In the genomic region with DNA sequence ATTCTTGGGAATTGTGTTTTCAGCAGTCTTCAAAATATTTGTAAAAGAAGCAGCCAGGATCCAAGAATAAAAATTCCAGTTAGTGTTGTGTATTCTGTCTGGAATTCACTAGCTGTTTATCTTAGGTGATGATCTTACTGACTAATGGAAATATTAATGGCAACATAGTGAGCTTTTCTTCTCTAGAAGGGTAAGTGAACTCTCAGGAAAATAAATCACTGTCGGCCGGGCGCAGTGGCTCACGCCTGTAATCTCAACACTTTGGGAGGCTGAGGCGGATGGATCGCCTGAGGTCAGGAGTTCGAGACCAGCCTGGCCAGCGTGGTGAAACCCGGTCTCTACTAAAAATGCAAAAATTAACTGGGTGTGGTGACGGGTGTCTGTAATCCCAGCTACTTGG, we compare ENCODE assay signal across 12 cellular contexts.
DNase-seq lines count a peak whose midpoint lies in the region; ATAC-seq and TF ChIP-seq lines count a peak whose summit lies in the region.
"Had no signal": no experiment of that assay in that cellular context is flagged by ENCODE, and none has a peak within 500 bp of the region (broad histone marks: within the 10 kb centered on the region; RNA-seq: fewer than 3 reads in every experiment).

No MANE protein-coding gene starts in this region.

- no peaks in the 10 kb centered on the region for H3K9me3 ChIP-seq in esophagus squamous epithelium
- no peaks in the 10 kb centered on the region for H3K9me3 ChIP-seq in upper lobe of left lung
- H3K9me3 ChIP-seq: A549 had no signal

- POLR2A ChIA-PET in AG04449 (lab: Yijun Ruan, JAX): interaction anchor here (0.7 to 1.2 kb wide), 3 partner anchors 49 to 180 kb away, joined by 4 to 5 read pairs (median 5); partner anchors contain the start of genes KIF1B, LZIC and NMNAT1

- peak; percentile 44 for DNase-seq in AG04449 (ENCODE audit: low read depth, low spot score)
- DNase-seq in NCI-H226: peak; percentile 47
- DNase-seq in esophagus squamous epithelium (lab: John Stamatoyannopoulos, UW): no peak
- no peak for DNase-seq in osteocyte (ENCODE audit: extremely low spot score, unreplicated experiment)
- no peak for DNase-seq in DMS 273 treated with DMSO at 0.1 percent for 48 hours (lab: John Stamatoyannopoulos, UW)
- DNase-seq in upper lobe of left lung: no peak
- DNase-seq: activated CD4-positive, alpha-beta T cell treated with anti-CD3 and anti-CD28 coated beads, Interleukin-2, amount 50 U/mL, for 1 hour; DMS53; T-cell had no signal

- H3K27ac Mint-ChIP-seq in osteocyte (ENCODE audit: unreplicated experiment): peak overlapping the region; percentile 97
- H3K27ac Mint-ChIP-seq: T-cell had no signal

- no peak for TF ChIP-seq EP300 in upper lobe of left lung (IDR thresholded peaks at IDR 0.05)

- H3K27me3 ChIP-seq in esophagus squamous epithelium (no peaks in the 10 kb centered on the region), upper lobe of left lung (no peaks in the 10 kb centered on the region)

- H3K27ac ChIP-seq in esophagus squamous epithelium (peak overlapping the region in 3 of 4 donors; percentile 22 to 54 (median 28)), upper lobe of left lung (no peak overlapping the region)
- H3K27ac ChIP-seq: A549 had no signal

- peaks cover 14% of the 10 kb centered on the region for H3K4me1 Mint-ChIP-seq in osteocyte (ENCODE audit: unreplicated experiment)
- H3K4me1 Mint-ChIP-seq: T-cell had no signal

- H3K4me1 ChIP-seq in esophagus squamous epithelium (peaks cover 0 to 7% (median 0%) of the 10 kb centered on the region in 3 donors), upper lobe of left lung (no peaks in the 10 kb centered on the region)
- H3K4me1 ChIP-seq: A549 had no signal

- H3K27me3 Mint-ChIP-seq in osteocyte (ENCODE audit: unreplicated experiment): no peaks in the 10 kb centered on the region
- H3K27me3 Mint-ChIP-seq: T-cell had no signal

- intact Hi-C loops in esophagus squamous epithelium (cut with DNase I): no loop called here

- no peak overlapping the region for H3K4me3 ChIP-seq in AG04449 (ENCODE audit: low read depth, low read length)
- no peak overlapping the region for H3K4me3 ChIP-seq in esophagus squamous epithelium
- H3K4me3 ChIP-seq in upper lobe of left lung: no peak overlapping the region
- H3K4me3 ChIP-seq: A549 had no signal

- no peak for ATAC-seq in GM19328 (IDR thresholded peaks at IDR 0.05; ENCODE audit: unreplicated experiment)
- ATAC-seq in HG02870 (IDR thresholded peaks at IDR 0.05; ENCODE audit: unreplicated experiment): no peak
- no peak for ATAC-seq in upper lobe of left lung (ENCODE audit: low FRiP score in 2 of 2)
- ATAC-seq: A549, T-cell had no signal

- peak overlapping the region; percentile 22 for H3K4me3 Mint-ChIP-seq in osteocyte (ENCODE audit: unreplicated experiment)
- H3K4me3 Mint-ChIP-seq: T-cell had no signal

- 67 to 87% methylated on average over 8 to 9 of the region's 10 CpGs for WGBS in esophagus squamous epithelium, 2 donors
- 85 to 89% methylated on average over 10 of the region's 10 CpGs for WGBS in upper lobe of left lung, 2 donors

- CTCF ChIA-PET in AG04449 (lab: Yijun Ruan, JAX): interaction anchor here (0.8 to 2.4 kb wide), 9 partner anchors 13 to 306 kb away, joined by 3 to 14 read pairs (median 4); partner anchors contain the start of gene KIF1B

- TF ChIP-seq POLR2A in esophagus squamous epithelium (IDR thresholded peaks at IDR 0.05): no peak
- TF ChIP-seq POLR2A in upper lobe of left lung (IDR thresholded peaks at IDR 0.05): no peak

- peaks cover 7 to 96% (median 10%) of the 10 kb centered on the region in 3 donors for H3K36me3 ChIP-seq in esophagus squamous epithelium
- peaks cover 12 to 67% (median 38%) of the 10 kb centered on the region in 4 donors for H3K36me3 ChIP-seq in upper lobe of left lung

- no peak for TF ChIP-seq CTCF in AG04449 (IDR thresholded peaks at IDR 0.05; ENCODE audit: insufficient read depth, low read length, missing control alignments)
- no peak for TF ChIP-seq CTCF in esophagus squamous epithelium (IDR thresholded peaks at IDR 0.05)
- TF ChIP-seq CTCF in osteocyte (IDR thresholded peaks at IDR 0.05): no peak
- TF ChIP-seq CTCF in upper lobe of left lung (IDR thresholded peaks at IDR 0.05): no peak

- peaks cover 29% of the 10 kb centered on the region for H3K36me3 Mint-ChIP-seq in osteocyte (ENCODE audit: unreplicated experiment)

- no peaks in the 10 kb centered on the region for H3K9me3 Mint-ChIP-seq in osteocyte (ENCODE audit: unreplicated experiment)
- H3K9me3 Mint-ChIP-seq: T-cell had no signal

Comparison
In these comparisons a context has a peak if more than half of its experiments do, and no peak if none do; other contexts are left out.
1. DNase-seq: peak in AG04449 (single experiment) and NCI-H226 (single experiment); none in esophagus squamous epithelium (single experiment), osteocyte (single experiment), DMS 273 treated with DMSO at 0.1 percent for 48 hours (single experiment) and upper lobe of left lung (0 of 2).
2. H3K27ac ChIP-seq: peak in esophagus squamous epithelium (3 of 4); none in upper lobe of left lung (0 of 4).